29 cellular contexts compared by ENCODE assay signal in the genomic region with DNA sequence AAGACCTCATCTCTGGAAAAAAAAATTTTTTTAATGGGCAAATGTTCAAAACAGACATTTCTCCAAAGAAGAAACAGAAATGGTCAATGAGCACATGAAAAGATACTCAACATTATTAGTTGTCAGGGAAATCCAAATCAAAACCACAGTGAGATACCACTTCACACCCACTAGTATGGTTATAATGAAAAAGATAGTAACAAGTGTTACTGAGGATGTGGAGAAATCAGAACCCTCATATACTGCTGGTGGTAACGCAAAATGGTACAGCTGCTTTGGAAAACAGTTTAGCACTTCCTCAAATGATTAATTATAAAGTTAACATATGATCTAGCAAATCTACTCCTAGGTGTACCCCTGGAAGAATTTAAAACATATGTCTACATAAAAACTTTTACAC. TPM values are rescaled to one million over a fixed set of nuclear protein-coding genes. Genes with fewer than 3 reads are reported as not detected.
DNase-seq lines count a peak whose midpoint lies in the region; ATAC-seq, FAIRE-seq and TF ChIP-seq lines count a peak whose summit lies in the region.
"Had no signal": no experiment of that assay in that cellular context is flagged by ENCODE, and none has a peak within 500 bp of the region (broad histone marks: within the 10 kb centered on the region; RNA-seq: fewer than 3 reads in every experiment).

No MANE protein-coding gene starts in this region.

- H3K27me3 Mint-ChIP-seq in central memory CD8-positive, alpha-beta T cell = peaks cover 17% of the 10 kb centered on the region
- peaks cover 12 to 17% of the 10 kb centered on the region in 2 donors for H3K27me3 Mint-ChIP-seq in effector memory CD8-positive, alpha-beta T cell
- H3K27me3 Mint-ChIP-seq in natural killer cell treated with Interleukin-12 subunit alpha and Interleukin-12 subunit beta and Interleukin-15 and Interleukin-18, amount 100 ng/mL, for 72 hours = peaks cover 20 to 31% of the 10 kb centered on the region in 2 donors

- H3K36me3 Mint-ChIP-seq in central memory CD8-positive, alpha-beta T cell (ENCODE audit: insufficient read depth) = no peaks in the 10 kb centered on the region
- H3K36me3 Mint-ChIP-seq in effector memory CD8-positive, alpha-beta T cell (ENCODE audit: insufficient read depth) = no peaks in the 10 kb centered on the region
- H3K36me3 Mint-ChIP-seq in natural killer cell treated with Interleukin-12 subunit alpha and Interleukin-12 subunit beta and Interleukin-15 and Interleukin-18, amount 100 ng/mL, for 72 hours = no peaks in the 10 kb centered on the region
- H3K36me3 Mint-ChIP-seq: CD14-positive monocyte; CD4-positive, alpha-beta memory T cell; CD4-positive, CD25-positive, alpha-beta regulatory T cell; CD8-positive, alpha-beta memory T cell had no signal

- no peak overlapping the region for H3K27ac Mint-ChIP-seq in central memory CD8-positive, alpha-beta T cell (ENCODE audit: low read depth)
- peak overlapping the region in 1 of 2 donors; percentile 45 for H3K27ac Mint-ChIP-seq in effector memory CD8-positive, alpha-beta T cell
- no peak overlapping the region for H3K27ac Mint-ChIP-seq in natural killer cell treated with Interleukin-12 subunit alpha and Interleukin-12 subunit beta and Interleukin-15 and Interleukin-18, amount 100 ng/mL, for 72 hours
- H3K27ac Mint-ChIP-seq: CD14-positive monocyte; CD4-positive, alpha-beta memory T cell; CD4-positive, CD25-positive, alpha-beta regulatory T cell had no signal

- no peak overlapping the region for H2AFZ ChIP-seq in keratinocyte (ENCODE audit: control insufficient read depth, low read length)

- H3K36me3 ChIP-seq in keratinocyte (ENCODE audit: control insufficient read depth in 2 of 2, extremely low read depth in 1 of 2, insufficient read depth in 2 of 2, low read length in 2 of 2) = no peaks in the 10 kb centered on the region
- H3K36me3 ChIP-seq: BE2C, BLaER1 had no signal

- no peak overlapping the region for H3K9ac ChIP-seq in keratinocyte (ENCODE audit: control insufficient read depth, extremely low read depth, insufficient read depth, low read length)
- H3K9ac ChIP-seq: BLaER1 had no signal

- no peak overlapping the region for H3K4me2 ChIP-seq in keratinocyte (ENCODE audit: control insufficient read depth, extremely low read depth, insufficient read depth, low read depth, low read length)
- H3K4me2 ChIP-seq: BLaER1 had no signal

- peak; percentile 55 for FAIRE-seq in keratinocyte (lab: Jason Lieb, UNC)
- FAIRE-seq: A204.1, GM12878, GM12892, GM18507 had no signal

- H3K9me3 ChIP-seq in keratinocyte (ENCODE audit: control insufficient read depth, low read depth, low read length) = no peaks in the 10 kb centered on the region
- H3K9me3 ChIP-seq: BE2C, BLaER1 had no signal

- TF ChIP-seq CTCF in keratinocyte (optimal IDR thresholded peaks at IDR 0.05 in 1 of 3, IDR thresholded peaks at IDR 0.05 in 1 of 3, conservative IDR thresholded peaks at IDR 0.05 in 1 of 3; ENCODE audit: extremely low read depth in 1 of 3, insufficient read depth in 2 of 3, low read length in 3 of 3) = no peak

- peaks cover 3% of the 10 kb centered on the region for H3K4me1 ChIP-seq in keratinocyte (ENCODE audit: control insufficient read depth, extremely low read depth, insufficient read depth, low read length)
- H3K4me1 ChIP-seq: BE2C, BLaER1 had no signal

- H3K4me1 Mint-ChIP-seq in central memory CD8-positive, alpha-beta T cell = no peaks in the 10 kb centered on the region
- H3K4me1 Mint-ChIP-seq in effector memory CD8-positive, alpha-beta T cell (ENCODE audit: low read depth in 2 of 2) = no peaks in the 10 kb centered on the region
- H3K4me1 Mint-ChIP-seq in natural killer cell treated with Interleukin-12 subunit alpha and Interleukin-12 subunit beta and Interleukin-15 and Interleukin-18, amount 100 ng/mL, for 72 hours (ENCODE audit: low read depth in 2 of 2) = peaks cover 0 to 9% of the 10 kb centered on the region in 2 donors
- H3K4me1 Mint-ChIP-seq: CD14-positive monocyte; CD4-positive, alpha-beta memory T cell; CD4-positive, CD25-positive, alpha-beta regulatory T cell; CD8-positive, alpha-beta memory T cell had no signal

- H3K9me3 Mint-ChIP-seq in central memory CD8-positive, alpha-beta T cell = no peaks in the 10 kb centered on the region
- H3K9me3 Mint-ChIP-seq in effector memory CD8-positive, alpha-beta T cell = peaks cover 0 to 2% of the 10 kb centered on the region in 2 donors
- no peaks in the 10 kb centered on the region for H3K9me3 Mint-ChIP-seq in natural killer cell treated with Interleukin-12 subunit alpha and Interleukin-12 subunit beta and Interleukin-15 and Interleukin-18, amount 100 ng/mL, for 72 hours
- H3K9me3 Mint-ChIP-seq: CD4-positive, CD25-positive, alpha-beta regulatory T cell; CD8-positive, alpha-beta memory T cell had no signal

- no peaks in the 10 kb centered on the region for H4K20me1 ChIP-seq in keratinocyte (ENCODE audit: control insufficient read depth, extremely low read depth, insufficient read depth, low read length)
- H4K20me1 ChIP-seq: BLaER1 had no signal

- no peaks in the 10 kb centered on the region for H3K79me2 ChIP-seq in keratinocyte (ENCODE audit: control insufficient read depth, insufficient read depth, low read length)

- dilution Hi-C loops in keratinocyte (cut with MboI; ENCODE audit: extremely low pct_ligation_motif_present, low sequenced_read_pairs) = no loop called here

- no peak for DNase-seq in central memory CD8-positive, alpha-beta T cell (ENCODE audit: low spot score in 2 of 2)
- DNase-seq in effector memory CD8-positive, alpha-beta T cell = no peak
- no peak for DNase-seq in keratinocyte (ENCODE audit: low read depth, low spot score)
- no peak for DNase-seq in natural killer cell treated with Interleukin-12 subunit alpha and Interleukin-12 subunit beta and Interleukin-15 and Interleukin-18, amount 100 ng/mL, for 72 hours (ENCODE audit: low spot score)
- no peak for DNase-seq in stimulated activated CD4-positive, alpha-beta T cell treated with anti-CD3 and anti-CD28 coated beads, Interleukin-2, amount 100 ng/mL, for 48 hours
- no peak for DNase-seq in NCI-H774 (lab: John Stamatoyannopoulos, UW)
- no peak for DNase-seq in stimulated activated CD4-positive, alpha-beta T cell treated with anti-CD3 and anti-CD28 coated beads, Interleukin-15, amount 100 ng/mL, for 24 hours
- DNase-seq: 8988T; ACHN; BE2C; C1 segment of cervical spinal cord; CD4-positive, alpha-beta memory T cell; CD4-positive, CD25-positive, alpha-beta regulatory T cell; CD8-positive, alpha-beta memory T cell; COR-L47; DMS 273 treated with DMSO at 0.1 percent for 48 hours; DMS153; DMS53; DMS79; DND-41; EL; GDM1 had no signal

- no peak overlapping the region for H3K27ac ChIP-seq in keratinocyte (ENCODE audit: control insufficient read depth, insufficient read depth, low read length)
- H3K27ac ChIP-seq: BLaER1 had no signal

- H3K27me3 ChIP-seq in keratinocyte (ENCODE audit: control insufficient read depth, extremely low read depth, insufficient read depth, low read length) = no peaks in the 10 kb centered on the region
- H3K27me3 ChIP-seq: BE2C, BLaER1 had no signal

- no peak overlapping the region for H3K4me3 ChIP-seq in keratinocyte (ENCODE audit: control insufficient read depth in 2 of 3, extremely low read depth in 1 of 3, insufficient read depth in 2 of 3, low read depth in 1 of 3, low read length in 3 of 3)
- H3K4me3 ChIP-seq: BLaER1, GM12878 had no signal

- no peaks in the 10 kb centered on the region for H3K9me1 ChIP-seq in keratinocyte (ENCODE audit: control insufficient read depth, extremely low read depth, insufficient read depth, low read length)

- H3K4me3 Mint-ChIP-seq in central memory CD8-positive, alpha-beta T cell = no peak overlapping the region
- H3K4me3 Mint-ChIP-seq in effector memory CD8-positive, alpha-beta T cell = no peak overlapping the region
- no peak overlapping the region for H3K4me3 Mint-ChIP-seq in natural killer cell treated with Interleukin-12 subunit alpha and Interleukin-12 subunit beta and Interleukin-15 and Interleukin-18, amount 100 ng/mL, for 72 hours
- H3K4me3 Mint-ChIP-seq: CD14-positive monocyte; CD4-positive, alpha-beta memory T cell; CD4-positive, CD25-positive, alpha-beta regulatory T cell; CD8-positive, alpha-beta memory T cell had no signal

- ATAC-seq in central memory CD8-positive, alpha-beta T cell (replicated peaks; ENCODE audit: extremely low read depth, poor library complexity, severe bottlenecking) = peak; percentile 43
- peak; percentile 42 for ATAC-seq in effector memory CD8-positive, alpha-beta T cell (replicated peaks)
- peak; percentile 82 to 88 for ATAC-seq in natural killer cell treated with Interleukin-12 subunit alpha and Interleukin-12 subunit beta and Interleukin-15 and Interleukin-18, amount 100 ng/mL, for 72 hours
- no peak for ATAC-seq in HG02610 (IDR thresholded peaks at IDR 0.05; ENCODE audit: unreplicated experiment)
- ATAC-seq: GM12878 had no signal

RNA-seq across cellular contexts. Expression of a gene that starts 29.0 kb away (rescaled TPM):
- polyA plus RNA-seq in keratinocyte = 0.82 to 2.6 TPM (median 1.0 TPM) in 3 replicates
- polyA plus RNA-seq in keratinocyte (2011; ENCODE audit: low read depth) = 0.69 TPM
- polyA plus RNA-seq in keratinocyte (2011; cell fraction: cytosol; rRNA removed) = 1.6 and 3.0 TPM in 2 replicates
- polyA plus RNA-seq in keratinocyte (2011; cell fraction: nucleus; rRNA removed) = 6.5 and 9.1 TPM in 2 replicates
- 2.8 and 9.5 TPM in 2 replicates for polyA plus RNA-seq in keratinocyte (2012; ENCODE audit: low replicate concordance)
- polyA minus RNA-seq in keratinocyte = 1.9 to 14.1 TPM (median 5.3 TPM) in 3 replicates
- polyA minus RNA-seq in keratinocyte (2011; cell fraction: cytosol; rRNA and poly(A)+ RNA removed) = 1.7 TPM
- polyA minus RNA-seq in keratinocyte (2011; cell fraction: nucleus; rRNA and poly(A)+ RNA removed) = 2.4 and 5.3 TPM in 2 replicates
- total RNA-seq in natural killer cell treated with Interleukin-12 subunit alpha and Interleukin-12 subunit beta and Interleukin-15 and Interleukin-18, amount 100 ng/mL, for 72 hours = under 1 TPM in 1 of 2 donors, not detected in 1; 0.14 TPM
- total RNA-seq: CD4-positive, alpha-beta memory T cell; CD4-positive, CD25-positive, alpha-beta regulatory T cell; CD8-positive, alpha-beta memory T cell had no signal
